Comparison of ENCODE assay signal across 10 cellular contexts in genomic region chr14:77076118-77076631, GRCh38. TPM values are rescaled to one million over a fixed set of nuclear protein-coding genes. Genes with fewer than 3 reads are reported as not detected.
A peak's percentile ranks its signal among the peaks of the same experiment; 100 is the strongest.
DNase-seq lines count a peak whose midpoint lies in the region; ATAC-seq and TF ChIP-seq lines count a peak whose summit lies in the region.
"Had no signal": no experiment of that assay in that cellular context is flagged by ENCODE, and none has a peak within 500 bp of the region (broad histone marks: within the 10 kb centered on the region; RNA-seq: fewer than 3 reads in every experiment).

No MANE protein-coding gene starts in this region.

- ATAC-seq in lung (ENCODE audit: insufficient read depth, low FRiP score) (peak; percentile 63), GM19452 (IDR thresholded peaks at IDR 0.05; ENCODE audit: unreplicated experiment) (no peak), HG02884 (IDR thresholded peaks at IDR 0.05; ENCODE audit: unreplicated experiment) (no peak)

- H3K36me3 ChIP-seq in esophagus muscularis mucosa (no peaks in the 10 kb centered on the region), lung (ENCODE audit: control insufficient read depth in 2 of 2, insufficient read depth in 2 of 2, low read length in 2 of 2) (no peaks in the 10 kb centered on the region), subcutaneous abdominal adipose tissue (ENCODE audit: control insufficient read depth in 5 of 5, insufficient read depth in 5 of 5, low read length in 5 of 5) (no peaks in the 10 kb centered on the region)

- TF ChIP-seq EP300 in esophagus muscularis mucosa (IDR thresholded peaks at IDR 0.05), result peak; percentile 66

- 44% methylated on average over 10 of the region's 10 CpGs for WGBS in esophagus muscularis mucosa
- WGBS in lung, 2 donors, result 22 to 24% methylated on average over 10 of the region's 10 CpGs

- no peaks in the 10 kb centered on the region for H3K9me3 ChIP-seq in esophagus muscularis mucosa
- H3K9me3 ChIP-seq in lung (ENCODE audit: control insufficient read depth in 2 of 2, insufficient read depth in 1 of 2, low read length in 1 of 2), result no peaks in the 10 kb centered on the region
- peaks cover 0 to 7% (median 6%) of the 10 kb centered on the region in 5 donors for H3K9me3 ChIP-seq in subcutaneous abdominal adipose tissue (ENCODE audit: control insufficient read depth in 5 of 5, low read length in 5 of 5)

- H3K27me3 ChIP-seq in esophagus muscularis mucosa, result no peaks in the 10 kb centered on the region
- H3K27me3 ChIP-seq in lung (ENCODE audit: control insufficient read depth, insufficient read depth), result no peaks in the 10 kb centered on the region
- H3K27me3 ChIP-seq in subcutaneous abdominal adipose tissue (ENCODE audit: control insufficient read depth in 5 of 5, insufficient read depth in 4 of 5, low read length in 5 of 5), result no peaks in the 10 kb centered on the region

- H3K4me1 ChIP-seq in esophagus muscularis mucosa (peaks cover 16 to 29% (median 22%) of the 10 kb centered on the region in 4 donors), lung (ENCODE audit: control insufficient read depth in 2 of 2, insufficient read depth in 2 of 2, low read length in 2 of 2) (peaks cover 6 to 13% of the 10 kb centered on the region in 2 donors), subcutaneous abdominal adipose tissue (ENCODE audit: control insufficient read depth in 5 of 5, insufficient read depth in 5 of 5, low read length in 5 of 5) (peaks cover 12 to 37% (median 29%) of the 10 kb centered on the region in 5 donors)

- H3K27ac ChIP-seq in esophagus muscularis mucosa (replicated peaks in 1 of 4), result peak overlapping the region; percentile 71 to 84 (median 82)
- peak overlapping the region; percentile 87 to 89 for H3K27ac ChIP-seq in lung (ENCODE audit: low read depth in 1 of 2, low read length in 1 of 2)
- H3K27ac ChIP-seq in subcutaneous abdominal adipose tissue (ENCODE audit: low read depth, low read length), result peak overlapping the region; percentile 83

- TF ChIP-seq POLR2A in esophagus muscularis mucosa (IDR thresholded peaks at IDR 0.05; ENCODE audit: low read depth), result no peak

- H3K4me3 ChIP-seq in esophagus muscularis mucosa (peak overlapping the region; percentile 27 to 51 (median 34)), lung (no peak overlapping the region), subcutaneous abdominal adipose tissue (ENCODE audit: low read depth in 1 of 5, low read length in 5 of 5) (peak overlapping the region; percentile 11 to 69 (median 56))

- peak overlapping the region in 4 of 5 donors; percentile 11 to 56 (median 45) for H3K9ac ChIP-seq in subcutaneous abdominal adipose tissue (ENCODE audit: low read length in 5 of 5)

- TF ChIP-seq CTCF in esophagus muscularis mucosa (IDR thresholded peaks at IDR 0.05) (no peak), lung (IDR thresholded peaks at IDR 0.05; ENCODE audit: control extremely low read depth, extremely low read depth) (no peak)

- DNase-seq in NCI-H2227 treated with DMSO at 0.1 percent for 48 hours (lab: John Stamatoyannopoulos, UW), result peak; percentile 36
- peak; percentile 96 for DNase-seq in esophagus muscularis mucosa (ENCODE audit: extremely low spot score)
- peak; percentile 58 for DNase-seq in lung (ENCODE audit: low spot score)
- DNase-seq in NCI-H510A treated with DMSO at 0.1 percent for 48 hours (lab: John Stamatoyannopoulos, UW), result no peak
- no peak for DNase-seq in NCI-H2029 treated with DMSO at 0.1 percent for 48 hours (lab: John Stamatoyannopoulos, UW)
- DNase-seq: activated naive CD8-positive, alpha-beta T cell treated with anti-CD3 and anti-CD28 coated beads, Interleukin-2, amount 10 ng/mL, durations not matched to agents 7 days and 5 days; DMS53 had no signal

- intact Hi-C loops in esophagus muscularis mucosa (cut with DNase I), result no loop called here

RNA-seq across cellular contexts. Expression of gene CIPC, which starts 21.9 kb away (rescaled TPM):
- total RNA-seq in esophagus muscularis mucosa (10 to 100 TPM; 37.1 to 63.0 (median 46.5) TPM), lung (10 to 100 TPM; 26.6 to 32.0 TPM)
- polyA plus RNA-seq in lung, result 10 to 100 TPM in 1 of 2 donors, 1 to 10 TPM in 1; 6.4 to 10.6 TPM

RNA-seq across cellular contexts. Expression of gene IRF2BPL, which starts 47.7 kb away (rescaled TPM):
- 100 to 1,000 TPM in 1 of 4 donors, 10 to 100 TPM in 3; 58.6 to 105 (median 98.4) TPM for total RNA-seq in esophagus muscularis mucosa
- total RNA-seq in lung, result 10 to 100 TPM; 42.4 to 52.4 TPM
- polyA plus RNA-seq in lung, result 10 to 100 TPM in 1 of 2 donors, 1 to 10 TPM in 1; 9.3 to 34.8 TPM

Comparison
In these comparisons a context has a peak if more than half of its experiments do, and no peak if none do; other contexts are left out.
1. DNase-seq: peak in NCI-H2227 treated with DMSO at 0.1 percent for 48 hours (single experiment), esophagus muscularis mucosa (single experiment) and lung (single experiment); none in NCI-H510A treated with DMSO at 0.1 percent for 48 hours (single experiment) and NCI-H2029 treated with DMSO at 0.1 percent for 48 hours (single experiment).
2. Peak in every context shown above with its lines, with median percentiles within 50 percentile points of each other: H3K27ac ChIP-seq.